ENCODE assay signal across 23 cellular contexts in genomic region chr11:110290591-110291334, GRCh38.
"Had no signal": no experiment of that assay in that cellular context is flagged by ENCODE, and none has a peak within 500 bp of the region (broad histone marks: within the 10 kb centered on the region; RNA-seq: fewer than 3 reads in every experiment).

No MANE protein-coding gene starts in this region.

- H3K27me3 ChIP-seq: ascending aorta, gastrocnemius medialis, heart left ventricle, neural progenitor cell, pancreas, suprapubic skin had no signal

- H3K9me3 ChIP-seq: ascending aorta, gastrocnemius medialis, heart left ventricle, pancreas, suprapubic skin, transverse colon had no signal

- H3K9ac ChIP-seq: neural progenitor cell had no signal

- H3K4me2 ChIP-seq: neural progenitor cell, smooth muscle cell had no signal

- DNase-seq: activated CD4-positive, alpha-beta T cell treated with anti-CD3 and anti-CD28 coated beads for 1 hour; activated CD4-positive, alpha-beta T cell treated with anti-CD3 and anti-CD28 coated beads, Interleukin-2, amount 50 U/mL, for 48 hours; activated naive CD4-positive, alpha-beta T cell treated with anti-CD3 and anti-CD28 coated beads, Interleukin-2, amount 10 ng/mL, durations not matched to agents 7 days and 5 days; cortex of kidney; gastrocnemius medialis; heart left ventricle; kidney; midbrain; pancreas; stimulated activated CD4-positive, alpha-beta T cell treated with anti-CD3 and anti-CD28 coated beads, Interleukin-4, amount 100 ng/mL, for 1 hour; stimulated activated naive CD8-positive, alpha-beta T cell treated with anti-CD3 and anti-CD28 coated beads, Interleukin-15, amount 100 ng/mL, for 72 hours; T-helper 2 cell; transverse colon had no signal

- H3K4me3 Mint-ChIP-seq: activated naive CD4-positive, alpha-beta T cell treated with anti-CD3 and anti-CD28 coated beads, Interleukin-2, amount 10 ng/mL, durations not matched to agents 7 days and 5 days; neural progenitor cell had no signal

- H3K36me3 ChIP-seq: ascending aorta, gastrocnemius medialis, heart left ventricle, neural progenitor cell, pancreas, suprapubic skin, transverse colon had no signal

- H3K27ac ChIP-seq: ascending aorta, gastrocnemius medialis, heart left ventricle, neural progenitor cell, pancreas, suprapubic skin, transverse colon, VCaP had no signal

- H3K27ac Mint-ChIP-seq: activated naive CD4-positive, alpha-beta T cell treated with anti-CD3 and anti-CD28 coated beads, Interleukin-2, amount 10 ng/mL, durations not matched to agents 7 days and 5 days; activated T-helper 2 cell treated with anti-CD3 and anti-CD28 coated beads, Interferon-gamma antibody, Interleukin-2, Interleukin-4, amounts not matched to agents 10 μg/mL and 5 μg/mL and 100 μg/mL, durations not matched to agents 14 hours and 24 hours and 36 hours; neural progenitor cell had no signal

- H3K9me3 Mint-ChIP-seq: activated naive CD4-positive, alpha-beta T cell treated with anti-CD3 and anti-CD28 coated beads, Interleukin-2, amount 10 ng/mL, durations not matched to agents 7 days and 5 days; activated T-helper 2 cell treated with anti-CD3 and anti-CD28 coated beads, Interferon-gamma antibody, Interleukin-2, Interleukin-4, amounts not matched to agents 10 μg/mL and 5 μg/mL and 100 μg/mL, durations not matched to agents 14 hours and 24 hours and 36 hours; neural progenitor cell; stimulated activated naive CD8-positive, alpha-beta T cell treated with anti-CD3 and anti-CD28 coated beads, Interleukin-15, amount 100 ng/mL, for 72 hours had no signal

- ATAC-seq: esophagus mucosa; gastrocnemius medialis; heart left ventricle; left lobe of liver; pancreas; sciatic nerve; stimulated activated naive CD8-positive, alpha-beta T cell treated with anti-CD3 and anti-CD28 coated beads, Interleukin-15, amount 100 ng/mL, for 72 hours had no signal

- FAIRE-seq: kidney, pancreas had no signal

- H3K4me3 ChIP-seq: ascending aorta, gastrocnemius medialis, heart left ventricle, lung, neural progenitor cell, pancreas, smooth muscle cell, suprapubic skin, transverse colon had no signal

- H3K27me3 Mint-ChIP-seq: activated naive CD4-positive, alpha-beta T cell treated with anti-CD3 and anti-CD28 coated beads, Interleukin-2, amount 10 ng/mL, durations not matched to agents 7 days and 5 days; stimulated activated naive CD8-positive, alpha-beta T cell treated with anti-CD3 and anti-CD28 coated beads, Interleukin-15, amount 100 ng/mL, for 72 hours had no signal

- H2AFZ ChIP-seq: neural progenitor cell had no signal
